ENCODE assay signal across 1 cellular context in genomic region chr13:40983725-40984669, GRCh38.
TF ChIP-seq lines count a peak whose summit lies in the region.

No MANE protein-coding gene starts in this region.

TF ChIP-seq in WTC11, 78 proteins besides CTCF, POLR2A, EP300 and RAD21 (continued from another document):
- TF ChIP-seq ATF2 (CRISPR knock-in tag; IDR thresholded peaks at IDR 0.05; ENCODE audit: borderline replicate concordance, low read depth), result no peak
- TF ChIP-seq ETV6 (CRISPR knock-in tag; IDR thresholded peaks at IDR 0.05), result no peak
- TF ChIP-seq ATF6 (CRISPR knock-in tag; IDR thresholded peaks at IDR 0.05), result no peak
TF ChIP-seq in WTC11: peak in this region for 0.
